ENCODE assay signal across 28 cellular contexts in the genomic region with DNA sequence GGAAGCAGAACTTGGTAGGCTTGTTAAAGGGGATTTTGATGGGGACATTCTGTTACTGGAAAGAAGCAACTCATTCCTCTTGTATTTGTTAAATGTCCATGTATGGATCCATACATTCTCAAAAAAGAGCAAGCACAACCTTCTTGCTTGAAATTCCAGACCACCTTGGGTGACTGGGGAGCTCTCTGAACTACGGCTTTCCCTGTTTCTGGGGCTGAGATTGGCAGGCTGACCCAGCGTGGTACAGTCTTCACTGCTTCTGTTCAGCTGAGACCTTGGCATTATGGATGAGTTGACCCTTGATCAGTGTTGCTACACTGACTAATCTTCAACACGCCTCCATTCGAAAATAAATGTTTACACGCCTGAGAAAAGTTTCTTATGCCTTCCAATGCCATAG. TPM values are rescaled to one million over a fixed set of nuclear protein-coding genes. Genes with fewer than 3 reads are reported as not detected.
"Had no signal": no experiment of that assay in that cellular context is flagged by ENCODE, and none has a peak within 500 bp of the region (broad histone marks: within the 10 kb centered on the region; RNA-seq: fewer than 3 reads in every experiment).

No MANE protein-coding gene starts in this region.

- H3K27me3 ChIP-seq: stomach, suprapubic skin, testis, thyroid gland, tibial artery, tibial nerve, transverse colon, upper lobe of left lung, upper lobe of right lung, uterus had no signal

- FAIRE-seq: urothelium cell line had no signal

- H3K4me1 Mint-ChIP-seq: stimulated activated effector memory CD8-positive, alpha-beta T cell treated with anti-CD3 and anti-CD28 coated beads, Interleukin-12 subunit alpha, Interleukin-12 subunit beta, amount 100 ng/mL, for 72 hours; stimulated activated memory B cell treated with anti-CD40 and anti-IgM and Interleukin-4, amounts not matched to agents 10 μg/mL and 1 μg/mL and 100 μg/mL, for 72 hours; stimulated activated naive B cell treated with anti-CD40 and anti-IgM and Interleukin-4, amounts not matched to agents 10 μg/mL and 1 μg/mL and 100 μg/mL, for 72 hours; stimulated activated naive CD8-positive, alpha-beta T cell treated with anti-CD3 and anti-CD28 coated beads, Interleukin-15, amount 100 ng/mL, for 72 hours had no signal

- H3K4me3 ChIP-seq: stomach, suprapubic skin, testis, thoracic aorta, thyroid gland, tibial artery, tibial nerve, transverse colon, upper lobe of left lung, upper lobe of right lung, uterus had no signal

- H3K4me3 Mint-ChIP-seq: stimulated activated effector memory CD8-positive, alpha-beta T cell treated with anti-CD3 and anti-CD28 coated beads, Interleukin-12 subunit alpha, Interleukin-12 subunit beta, amount 100 ng/mL, for 72 hours; stimulated activated memory B cell treated with anti-CD40 and anti-IgM and Interleukin-4, amounts not matched to agents 10 μg/mL and 1 μg/mL and 100 μg/mL, for 72 hours; stimulated activated naive B cell treated with anti-CD40 and anti-IgM and Interleukin-4, amounts not matched to agents 10 μg/mL and 1 μg/mL and 100 μg/mL, for 72 hours; stimulated activated naive CD8-positive, alpha-beta T cell treated with anti-CD3 and anti-CD28 coated beads, Interleukin-15, amount 100 ng/mL, for 72 hours; stimulated activated naive CD8-positive, alpha-beta T cell treated with anti-CD3 and anti-CD28 coated beads, Interleukin-15, Interleukin-2, amounts not matched to agents 100 ng/mL and 50 ng/mL, for 24 hours; type B pancreatic cell had no signal

- H3K4me1 ChIP-seq: stomach, suprapubic skin, testis, thyroid gland, tibial artery, tibial nerve, transverse colon, upper lobe of left lung, upper lobe of right lung, uterus had no signal

- H3K36me3 ChIP-seq: stomach, suprapubic skin, thoracic aorta, thyroid gland, tibial artery, tibial nerve, transverse colon, upper lobe of left lung, upper lobe of right lung, uterus had no signal

- H3K9me3 ChIP-seq: stomach, suprapubic skin, testis, thoracic aorta, thyroid gland, tibial artery, tibial nerve, transverse colon, upper lobe of left lung, upper lobe of right lung, uterus had no signal

- ATAC-seq: stimulated activated effector memory CD8-positive, alpha-beta T cell treated with anti-CD3 and anti-CD28 coated beads, Interleukin-12 subunit alpha, Interleukin-12 subunit beta, amount 100 ng/mL, for 72 hours; stimulated activated memory B cell treated with anti-CD40 and anti-IgM and Interleukin-4, amounts not matched to agents 10 μg/mL and 1 μg/mL and 100 μg/mL, for 72 hours; stimulated activated naive B cell treated with anti-CD40 and anti-IgM and Interleukin-4, amounts not matched to agents 10 μg/mL and 1 μg/mL and 100 μg/mL, for 72 hours; stimulated activated naive CD8-positive, alpha-beta T cell treated with anti-CD3 and anti-CD28 coated beads, Interleukin-15, amount 100 ng/mL, for 72 hours; stimulated activated naive CD8-positive, alpha-beta T cell treated with anti-CD3 and anti-CD28 coated beads, Interleukin-15, Interleukin-2, amounts not matched to agents 100 U/mL and 50 U/mL, for 24 hours; upper lobe of right lung had no signal

- DNase-seq: stimulated activated CD4-positive, alpha-beta T cell treated with anti-CD3 and anti-CD28 coated beads, Interleukin-2, amount 100 ng/mL, for 48 hours; stimulated activated CD4-positive, alpha-beta T cell treated with anti-CD3 and anti-CD28 coated beads, Interleukin-4, amount 100 ng/mL, for 1 hour; stimulated activated CD4-positive, alpha-beta T cell treated with anti-CD3 and anti-CD28 coated beads, Interleukin-4, amount 100 ng/mL, for 24 hours; stimulated activated CD4-positive, alpha-beta T cell treated with anti-CD3 and anti-CD28 coated beads, Interleukin-4, amount 100 ng/mL, for 4 hours; stimulated activated CD8-positive, alpha-beta memory T cell treated with anti-CD3 and anti-CD28 coated beads, Interleukin-4, amount 100 ng/mL, for 48 hours; stimulated activated naive B cell treated with anti-CD40 and anti-IgM and Interleukin-4, amounts not matched to agents 10 μg/mL and 1 μg/mL and 100 μg/mL, for 72 hours; stimulated activated naive CD4-positive, alpha-beta T cell; stimulated activated naive CD4-positive, alpha-beta T cell treated with Interleukin-2 at 50 U/mL for 16 hours; stimulated activated naive CD8-positive, alpha-beta T cell treated with anti-CD3 and anti-CD28 coated beads, Interleukin-15, amount 100 ng/mL, for 72 hours; stimulated activated naive CD8-positive, alpha-beta T cell treated with anti-CD3 and anti-CD28 coated beads, Interleukin-15, Interleukin-2, amounts not matched to agents 100 U/mL and 50 U/mL, for 24 hours; stomach; substantia nigra; testis; thyroid gland; tibial artery; transverse colon; trophoblast cell; upper lobe of left lung; upper lobe of right lung; uterus had no signal

- H3K27ac ChIP-seq: stomach, suprapubic skin, testis, thoracic aorta, thyroid gland, tibial artery, tibial nerve, transverse colon, upper lobe of left lung, upper lobe of right lung, uterus had no signal

- H3K27ac Mint-ChIP-seq: stimulated activated effector memory CD8-positive, alpha-beta T cell treated with anti-CD3 and anti-CD28 coated beads, Interleukin-12 subunit alpha, Interleukin-12 subunit beta, amount 100 ng/mL, for 72 hours; stimulated activated memory B cell treated with anti-CD40 and anti-IgM and Interleukin-4, amounts not matched to agents 10 μg/mL and 1 μg/mL and 100 μg/mL, for 72 hours; stimulated activated naive B cell treated with anti-CD40 and anti-IgM and Interleukin-4, amounts not matched to agents 10 μg/mL and 1 μg/mL and 100 μg/mL, for 72 hours; stimulated activated naive CD8-positive, alpha-beta T cell treated with anti-CD3 and anti-CD28 coated beads, Interleukin-15, amount 100 ng/mL, for 72 hours; stimulated activated naive CD8-positive, alpha-beta T cell treated with anti-CD3 and anti-CD28 coated beads, Interleukin-15, Interleukin-2, amounts not matched to agents 100 ng/mL and 50 ng/mL, for 24 hours; type B pancreatic cell had no signal

- H3K9me3 Mint-ChIP-seq: type B pancreatic cell had no signal

- H3K27me3 Mint-ChIP-seq: stimulated activated memory B cell treated with anti-CD40 and anti-IgM and Interleukin-4, amounts not matched to agents 10 μg/mL and 1 μg/mL and 100 μg/mL, for 72 hours; stimulated activated naive B cell treated with anti-CD40 and anti-IgM and Interleukin-4, amounts not matched to agents 10 μg/mL and 1 μg/mL and 100 μg/mL, for 72 hours; stimulated activated naive CD8-positive, alpha-beta T cell treated with anti-CD3 and anti-CD28 coated beads, Interleukin-15, Interleukin-2, amounts not matched to agents 100 ng/mL and 50 ng/mL, for 24 hours had no signal

- H3K36me3 Mint-ChIP-seq: stimulated activated effector memory CD8-positive, alpha-beta T cell treated with anti-CD3 and anti-CD28 coated beads, Interleukin-12 subunit alpha, Interleukin-12 subunit beta, amount 100 ng/mL, for 72 hours; stimulated activated memory B cell treated with anti-CD40 and anti-IgM and Interleukin-4, amounts not matched to agents 10 μg/mL and 1 μg/mL and 100 μg/mL, for 72 hours; stimulated activated naive B cell treated with anti-CD40 and anti-IgM and Interleukin-4, amounts not matched to agents 10 μg/mL and 1 μg/mL and 100 μg/mL, for 72 hours; type B pancreatic cell had no signal

RNA-seq across cellular contexts. Expression of a gene that starts 38.5 kb away (rescaled TPM):
- total RNA-seq: thoracic aorta had no signal
